Comparison of ENCODE assay signal across 1 cellular context in the genomic region with DNA sequence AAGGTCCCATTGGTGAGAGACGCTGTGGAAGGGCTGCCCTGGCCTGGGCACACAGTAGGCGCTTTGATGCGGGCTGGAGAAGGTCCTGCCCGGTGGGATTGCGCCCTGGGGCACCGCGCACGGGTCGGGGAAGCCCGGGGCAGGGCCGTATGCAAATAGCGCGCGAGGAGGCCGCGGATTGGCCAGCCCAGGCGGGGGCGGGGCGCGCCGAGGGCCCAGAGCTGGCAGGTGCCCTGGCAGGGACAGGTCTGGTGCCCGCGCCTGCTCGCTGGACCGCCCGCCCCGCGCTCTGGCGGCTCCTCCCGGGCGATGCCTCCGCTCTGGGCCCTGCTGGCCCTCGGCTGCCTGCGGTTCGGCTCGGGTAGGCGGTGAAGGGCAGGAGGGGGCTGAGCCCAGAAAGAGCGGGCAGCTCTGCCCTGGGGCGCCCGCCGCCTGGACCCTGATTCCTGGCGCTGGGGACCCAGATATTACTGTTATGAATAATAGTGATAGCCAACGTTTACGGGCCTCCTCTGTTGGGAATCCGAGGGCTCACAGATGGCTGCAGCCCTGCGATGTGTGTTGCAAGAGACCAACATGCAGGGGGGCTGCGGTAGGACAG.
TF ChIP-seq lines count a peak whose summit lies in the region.

A gene (plus strand): TSS at position 245 of the 601 bp plus-strand sequence. CDS start 65 bp downstream, at position 310.

TF ChIP-seq in endothelial cell of umbilical vein, 7 proteins besides CTCF, POLR2A, EP300 and RAD21:
- TF ChIP-seq, protein P1, sequence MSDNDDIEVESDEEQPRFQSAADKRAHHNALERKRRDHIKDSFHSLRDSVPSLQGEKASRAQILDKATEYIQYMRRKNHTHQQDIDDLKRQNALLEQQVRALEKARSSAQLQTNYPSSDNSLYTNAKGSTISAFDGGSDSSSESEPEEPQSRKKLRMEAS (IDR thresholded peaks at IDR 0.05; ENCODE audit: insufficient read depth, insufficient read length), result no peak
- no peak for TF ChIP-seq EZH2 (IDR thresholded peaks at IDR 0.05; ENCODE audit: borderline replicate concordance, low read depth, low read length, severe bottlenecking)
- TF ChIP-seq JUN (IDR thresholded peaks at IDR 0.05; ENCODE audit: borderline replicate concordance, insufficient read depth, insufficient read length, low read depth), result no peak
